ENCODE assay signal across 18 cellular contexts in the genomic region with DNA sequence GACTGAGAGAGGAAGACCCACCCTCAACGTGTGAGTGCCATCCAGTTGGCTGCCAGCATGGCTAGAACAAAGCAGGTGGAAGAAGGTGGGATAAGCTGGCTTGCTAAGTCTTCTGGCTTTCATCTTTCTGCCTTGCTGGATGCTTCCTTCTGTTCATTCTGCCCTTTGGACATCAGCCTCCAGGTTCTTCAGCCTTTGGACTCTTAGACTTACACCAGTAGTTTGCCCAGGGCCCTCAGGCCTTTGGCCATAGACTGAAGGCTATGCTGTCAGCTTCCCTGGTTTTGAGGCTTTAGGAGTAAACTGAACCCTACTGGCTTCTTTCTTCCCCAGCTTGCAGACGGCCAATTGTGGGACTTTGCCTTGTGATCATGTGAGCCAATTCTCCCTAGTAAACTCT.
"Had no signal": no experiment of that assay in that cellular context is flagged by ENCODE, and none has a peak within 500 bp of the region (broad histone marks: within the 10 kb centered on the region; RNA-seq: fewer than 3 reads in every experiment).

No MANE protein-coding gene starts in this region.

- H3K27ac ChIP-seq: breast epithelium, upper lobe of right lung had no signal

- H3K27me3 ChIP-seq: breast epithelium, upper lobe of right lung had no signal

- H3K4me1 ChIP-seq: breast epithelium, upper lobe of right lung had no signal

- DNase-seq: activated CD4-positive, alpha-beta memory T cell treated with anti-CD3 and anti-CD28 coated beads, Interleukin-2, amount 10 ng/mL, durations not matched to agents 7 days and 5 days; activated CD4-positive, alpha-beta T cell treated with anti-CD3 and anti-CD28 coated beads for 48 hours; activated CD4-positive, CD25-positive, alpha-beta regulatory T cell; activated naive CD4-positive, alpha-beta T cell treated with Interleukin-2 at 50 U/mL for 16 hours; activated naive CD8-positive, alpha-beta T cell treated with anti-CD3 and anti-CD28 coated beads for 36 hours; effector memory CD4-positive, alpha-beta T cell; hypothalamus; retina; stimulated activated CD4-positive, alpha-beta T cell treated with anti-CD3 and anti-CD28 coated beads, Interleukin-4, amount 100 ng/mL, for 24 hours; stimulated activated naive CD8-positive, alpha-beta T cell treated with anti-CD3 and anti-CD28 coated beads, Interleukin-15, Interleukin-2, amounts not matched to agents 100 U/mL and 50 U/mL, for 24 hours; T1000; upper lobe of right lung had no signal

- ATAC-seq: stimulated activated naive CD8-positive, alpha-beta T cell treated with anti-CD3 and anti-CD28 coated beads, Interleukin-15, Interleukin-2, amounts not matched to agents 100 U/mL and 50 U/mL, for 24 hours; upper lobe of right lung had no signal

- H3K36me3 Mint-ChIP-seq: activated naive CD8-positive, alpha-beta T cell treated with anti-CD3 and anti-CD28 coated beads for 36 hours; naive thymus-derived CD8-positive, alpha-beta T cell had no signal

- H3K9me3 Mint-ChIP-seq: activated CD4-positive, alpha-beta memory T cell treated with anti-CD3 and anti-CD28 coated beads, Interleukin-2, amount 10 ng/mL, durations not matched to agents 7 days and 5 days; central memory CD8-positive, alpha-beta T cell; naive thymus-derived CD8-positive, alpha-beta T cell had no signal

- H3K4me3 Mint-ChIP-seq: activated CD4-positive, alpha-beta memory T cell treated with anti-CD3 and anti-CD28 coated beads, Interleukin-2, amount 10 ng/mL, durations not matched to agents 7 days and 5 days; activated naive CD8-positive, alpha-beta T cell treated with anti-CD3 and anti-CD28 coated beads for 36 hours; central memory CD8-positive, alpha-beta T cell; naive thymus-derived CD8-positive, alpha-beta T cell; T-helper 1 cell treated with Interleukin-12 subunit alpha and Interleukin-12 subunit beta and Interleukin-4 antibody, amounts not matched to agents 30 μg/mL and 1 μg/mL, for 36 hours had no signal

- H3K4me3 ChIP-seq: breast epithelium, lung, upper lobe of right lung had no signal

- H3K27me3 Mint-ChIP-seq: activated CD4-positive, alpha-beta memory T cell treated with anti-CD3 and anti-CD28 coated beads, Interleukin-2, amount 10 ng/mL, durations not matched to agents 7 days and 5 days; activated naive CD8-positive, alpha-beta T cell treated with anti-CD3 and anti-CD28 coated beads for 36 hours; central memory CD8-positive, alpha-beta T cell; naive thymus-derived CD8-positive, alpha-beta T cell had no signal

- H3K9me3 ChIP-seq: breast epithelium, upper lobe of right lung had no signal

- H3K36me3 ChIP-seq: breast epithelium, upper lobe of right lung had no signal

- H3K27ac Mint-ChIP-seq: activated CD4-positive, alpha-beta memory T cell treated with anti-CD3 and anti-CD28 coated beads, Interleukin-2, amount 10 ng/mL, durations not matched to agents 7 days and 5 days; progenitor cell of endocrine pancreas; T-helper 1 cell treated with Interleukin-12 subunit alpha and Interleukin-12 subunit beta and Interleukin-4 antibody, amounts not matched to agents 30 μg/mL and 1 μg/mL, for 36 hours had no signal
